ENCODE assay signal across 2 cellular contexts in genomic region chr3:184277366-184277765, GRCh38.
TF ChIP-seq lines count a peak whose summit lies in the region.

No MANE protein-coding gene starts in this region.

TF ChIP-seq in GM12891, 5 proteins besides CTCF, POLR2A, EP300 and RAD21:
- TF ChIP-seq POLR2AphosphoS5 (IDR thresholded peaks at IDR 0.05; ENCODE audit: low read depth, low read length) = no peak
- TF ChIP-seq SPI1 (IDR thresholded peaks at IDR 0.05; ENCODE audit: low read depth, low read length) = peak; percentile 34
- TF ChIP-seq PAX5 (IDR thresholded peaks at IDR 0.05; ENCODE audit: insufficient read depth, low read length, severe bottlenecking) = no peak
- TF ChIP-seq TAF1 (IDR thresholded peaks at IDR 0.05; ENCODE audit: low read depth, low read length) = no peak

TF ChIP-seq in GM12878, 131 proteins besides CTCF, POLR2A, EP300 and RAD21:
- TF ChIP-seq ZZZ3 (IDR thresholded peaks at IDR 0.05; ENCODE audit: control insufficient read depth, insufficient read length, low read depth) = no peak
- TF ChIP-seq SIN3A (IDR thresholded peaks at IDR 0.05; ENCODE audit: low read depth, low read length) = no peak
- TF ChIP-seq LARP7 (IDR thresholded peaks at IDR 0.05) = no peak
- TF ChIP-seq HDAC2 (IDR thresholded peaks at IDR 0.05) = no peak
- no peak for TF ChIP-seq ESRRA (IDR thresholded peaks at IDR 0.05; ENCODE audit: low read length)
- TF ChIP-seq SPI1 (IDR thresholded peaks at IDR 0.05; ENCODE audit: borderline replicate concordance, insufficient read depth, low read depth, low read length) = peak; percentile 22; the same call in 1 of the 2 replicates
- no peak for TF ChIP-seq SUPT20H (IDR thresholded peaks at IDR 0.05; ENCODE audit: borderline replicate concordance, control insufficient read depth, low read depth, low read length)
- no peak for TF ChIP-seq EZH2 (IDR thresholded peaks at IDR 0.05; ENCODE audit: borderline replicate concordance, control insufficient read depth, low read depth, low read length)
TF ChIP-seq in GM12878: peak in this region for 1.
